Comparison of ENCODE assay signal across 8 cellular contexts in genomic region chr3:30689202-30689641, GRCh38.
DNase-seq lines count a peak whose midpoint lies in the region; ATAC-seq and TF ChIP-seq lines count a peak whose summit lies in the region.

No MANE protein-coding gene starts in this region.

- no peak for TF ChIP-seq POLR2A in breast epithelium (IDR thresholded peaks at IDR 0.05)

- H3K9me3 ChIP-seq in BE2C, result no peaks in the 10 kb centered on the region
- no peaks in the 10 kb centered on the region for H3K9me3 ChIP-seq in breast epithelium
- no peaks in the 10 kb centered on the region for H3K9me3 ChIP-seq in lung (ENCODE audit: control insufficient read depth in 2 of 2, insufficient read depth in 1 of 2, low read length in 1 of 2)
- no peaks in the 10 kb centered on the region for H3K9me3 ChIP-seq in upper lobe of right lung

- DNase-seq in BE2C, result peak; percentile 74
- DNase-seq in NCI-H2029 treated with DMSO at 0.1 percent for 48 hours (lab: John Stamatoyannopoulos, UW), result peak; percentile 40
- DNase-seq in breast epithelium (ENCODE audit: low spot score in 2 of 2), result no peak
- DNase-seq in lung (ENCODE audit: low spot score), result no peak
- DNase-seq in upper lobe of right lung, result no peak
- no peak for DNase-seq in RPMI8226

- no peak for TF ChIP-seq CTCF in BE2C (IDR thresholded peaks at IDR 0.05; ENCODE audit: low read depth, low read length)
- TF ChIP-seq CTCF in breast epithelium (IDR thresholded peaks at IDR 0.05), result no peak
- no peak for TF ChIP-seq CTCF in lung (IDR thresholded peaks at IDR 0.05; ENCODE audit: control extremely low read depth, extremely low read depth)
- TF ChIP-seq CTCF in upper lobe of right lung (IDR thresholded peaks at IDR 0.05), result no peak

- ATAC-seq in lung (ENCODE audit: insufficient read depth, low FRiP score), result no peak
- no peak for ATAC-seq in upper lobe of right lung
- no peak for ATAC-seq in HG03520 (IDR thresholded peaks at IDR 0.05; ENCODE audit: unreplicated experiment)
- ATAC-seq in HG02973 (IDR thresholded peaks at IDR 0.05; ENCODE audit: unreplicated experiment), result no peak

- intact Hi-C loops in breast epithelium (cut with DNase I; ENCODE audit: low total_unique reads), result no loop called here
- intact Hi-C loops in upper lobe of right lung (cut with DNase I), result no loop called here

- H3K36me3 ChIP-seq in BE2C (no peaks in the 10 kb centered on the region), breast epithelium (no peaks in the 10 kb centered on the region), lung (ENCODE audit: control insufficient read depth in 2 of 2, insufficient read depth in 2 of 2, low read length in 2 of 2) (peaks cover 19 to 22% of the 10 kb centered on the region in 2 donors), upper lobe of right lung (peaks cover 80% of the 10 kb centered on the region)

- H3K27me3 ChIP-seq in BE2C (no peaks in the 10 kb centered on the region), breast epithelium (no peaks in the 10 kb centered on the region), lung (ENCODE audit: control insufficient read depth, insufficient read depth) (no peaks in the 10 kb centered on the region), upper lobe of right lung (no peaks in the 10 kb centered on the region)

- peak overlapping the region; percentile 14; the same call in 1 of the 2 replicates for H3K4me3 ChIP-seq in BE2C (ENCODE audit: low read depth, low read length)
- H3K4me3 ChIP-seq in breast epithelium, result no peak overlapping the region
- no peak overlapping the region for H3K4me3 ChIP-seq in lung
- no peak overlapping the region for H3K4me3 ChIP-seq in upper lobe of right lung

- H3K4me1 ChIP-seq in BE2C (peaks cover 9% of the 10 kb centered on the region), breast epithelium (peaks cover 0 to 8% of the 10 kb centered on the region in 2 donors), lung (ENCODE audit: control insufficient read depth in 2 of 2, insufficient read depth in 2 of 2, low read length in 2 of 2) (peaks cover 22 to 39% of the 10 kb centered on the region in 2 donors), upper lobe of right lung (peaks cover 82% of the 10 kb centered on the region)

- 10 to 12% methylated on average over 5 of the region's 5 CpGs for WGBS in lung, 2 donors

- H3K27ac ChIP-seq in breast epithelium (peak overlapping the region; percentile 54 to 73), lung (ENCODE audit: low read depth in 1 of 2, low read length in 1 of 2) (peak overlapping the region; percentile 21 to 66), upper lobe of right lung (peak overlapping the region; percentile 37)

Comparison
In these comparisons a context has a peak if more than half of its experiments do, and no peak if none do; other contexts are left out.
1. DNase-seq: peak in BE2C (single experiment) and NCI-H2029 treated with DMSO at 0.1 percent for 48 hours (single experiment); none in breast epithelium (0 of 2), lung (single experiment), upper lobe of right lung (single experiment) and RPMI8226 (single experiment).
2. Peak in every context shown above with its lines, with median percentiles within 50 percentile points of each other: H3K27ac ChIP-seq.